24 cellular contexts compared by ENCODE assay signal in the genomic region with DNA sequence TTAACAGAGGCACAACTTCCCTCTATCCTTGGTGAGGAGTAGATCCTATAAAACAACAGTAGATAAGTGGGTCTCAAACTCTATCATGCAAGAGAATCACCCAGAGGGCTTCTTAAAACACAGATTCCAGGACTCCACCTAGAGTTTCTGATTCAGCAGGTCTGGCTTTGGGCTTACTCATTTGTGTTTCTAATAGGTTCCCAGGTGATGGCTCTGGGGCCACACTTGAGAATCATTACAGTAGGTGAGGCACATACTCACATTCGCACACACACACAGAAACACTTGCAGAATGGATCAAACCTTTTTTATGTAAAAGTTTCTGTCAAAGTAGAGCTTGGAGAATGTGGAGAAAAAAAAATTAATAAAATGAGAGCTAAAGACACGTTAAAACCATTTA.
"Had no signal": no experiment of that assay in that cellular context is flagged by ENCODE, and none has a peak within 500 bp of the region (broad histone marks: within the 10 kb centered on the region; RNA-seq: fewer than 3 reads in every experiment).

No MANE protein-coding gene starts in this region.

- ATAC-seq: mucosa of descending colon; naive thymus-derived CD4-positive, alpha-beta T cell; right lobe of liver; stimulated activated memory B cell treated with anti-CD40 and anti-IgM and Interleukin-4, amounts not matched to agents 10 μg/mL and 1 μg/mL and 100 μg/mL, for 72 hours; stimulated activated naive CD8-positive, alpha-beta T cell treated with anti-CD3 and anti-CD28 coated beads, Interleukin-15, amount 100 ng/mL, for 72 hours had no signal

- H3K4me3 Mint-ChIP-seq: memory B cell; naive thymus-derived CD4-positive, alpha-beta T cell; nephron progenitor cell; stimulated activated memory B cell treated with anti-CD40 and anti-IgM and Interleukin-4, amounts not matched to agents 10 μg/mL and 1 μg/mL and 100 μg/mL, for 72 hours; stimulated activated naive CD8-positive, alpha-beta T cell treated with anti-CD3 and anti-CD28 coated beads, Interleukin-15, amount 100 ng/mL, for 72 hours; type B pancreatic cell had no signal

- H3K36me3 ChIP-seq: left ventricle myocardium inferior, ovary, right atrium auricular region, right lobe of liver, tibial nerve, uterus had no signal

- H3K36me3 Mint-ChIP-seq: memory B cell; stimulated activated memory B cell treated with anti-CD40 and anti-IgM and Interleukin-4, amounts not matched to agents 10 μg/mL and 1 μg/mL and 100 μg/mL, for 72 hours had no signal

- H3K27me3 ChIP-seq: hepatocyte, ovary, right atrium auricular region, right lobe of liver, tibial nerve, uterus had no signal

- H3K27ac ChIP-seq: hepatocyte, left ventricle myocardium inferior, ovary, right atrium auricular region, right lobe of liver, tibial nerve, uterus had no signal

- H3K27ac Mint-ChIP-seq: memory B cell; nephron progenitor cell; progenitor cell of endocrine pancreas; stimulated activated memory B cell treated with anti-CD40 and anti-IgM and Interleukin-4, amounts not matched to agents 10 μg/mL and 1 μg/mL and 100 μg/mL, for 72 hours; stimulated activated naive CD8-positive, alpha-beta T cell treated with anti-CD3 and anti-CD28 coated beads, Interleukin-15, amount 100 ng/mL, for 72 hours; type B pancreatic cell had no signal

- DNase-seq: islet precursor cell; left ventricle myocardium inferior; midbrain; mucosa of descending colon; naive thymus-derived CD4-positive, alpha-beta T cell; nephron progenitor cell; ovary; stimulated activated CD4-positive, alpha-beta T cell treated with anti-CD3 and anti-CD28 coated beads, Interleukin-1b, Interleukin-23, amount 100 ng/mL, for 48 hours; stimulated activated CD4-positive, alpha-beta T cell treated with anti-CD3 and anti-CD28 coated beads, Interleukin-2, amount 100 ng/mL, for 48 hours; stimulated activated CD4-positive, alpha-beta T cell treated with anti-CD3 and anti-CD28 coated beads, Interleukin-4, amount 100 ng/mL, for 4 hours; stimulated activated CD8-positive, alpha-beta memory T cell treated with anti-CD3 and anti-CD28 coated beads, Interleukin-4, amount 100 ng/mL, for 48 hours; stimulated activated naive CD4-positive, alpha-beta T cell treated with Interleukin-2 at 50 U/mL for 16 hours; stimulated activated naive CD8-positive, alpha-beta T cell treated with anti-CD3 and anti-CD28 coated beads, Interleukin-15, amount 100 ng/mL, for 72 hours; substantia nigra; uterus had no signal

- H3K9me3 ChIP-seq: left ventricle myocardium inferior, mucosa of descending colon, ovary, right atrium auricular region, right lobe of liver, tibial nerve, uterus had no signal

- H3K27me3 Mint-ChIP-seq: stimulated activated memory B cell treated with anti-CD40 and anti-IgM and Interleukin-4, amounts not matched to agents 10 μg/mL and 1 μg/mL and 100 μg/mL, for 72 hours; stimulated activated naive CD8-positive, alpha-beta T cell treated with anti-CD3 and anti-CD28 coated beads, Interleukin-15, amount 100 ng/mL, for 72 hours had no signal

- H3K4me3 ChIP-seq: hepatocyte, left ventricle myocardium inferior, mucosa of descending colon, ovary, right atrium auricular region, right lobe of liver, smooth muscle cell, tibial nerve, uterus had no signal
